ENCODE assay signal across 10 cellular contexts in genomic region chr5:173454381-173454763, GRCh38.
DNase-seq lines count a peak whose midpoint lies in the region; ATAC-seq and TF ChIP-seq lines count a peak whose summit lies in the region.
"Had no signal": no experiment of that assay in that cellular context is flagged by ENCODE, and none has a peak within 500 bp of the region (broad histone marks: within the 10 kb centered on the region; RNA-seq: fewer than 3 reads in every experiment).

No MANE protein-coding gene starts in this region.

- H3K4me3 Mint-ChIP-seq in CD8-positive, alpha-beta T cell: no peak overlapping the region
- H3K4me3 Mint-ChIP-seq: activated naive CD4-positive, alpha-beta T cell treated with anti-CD3 and anti-CD28 coated beads, Interleukin-2, amount 50 U/mL, for 24 hours; CD8-positive, alpha-beta memory T cell had no signal

- CTCF ChIA-PET in CD8-positive, alpha-beta T cell (lab: Charles Lee): no interaction called here

- 83 to 91% methylated on average over 1 to 3 of the region's 4 CpGs for WGBS in mesodermal cell (ENCODE audit: insufficient coverage in 2 of 2), 2 experiments

- peaks cover 3% of the 10 kb centered on the region for H3K9me3 Mint-ChIP-seq in CD8-positive, alpha-beta T cell
- H3K9me3 Mint-ChIP-seq: activated naive CD4-positive, alpha-beta T cell treated with anti-CD3 and anti-CD28 coated beads, Interleukin-2, amount 50 U/mL, for 24 hours had no signal

- ATAC-seq in GM21390 (IDR thresholded peaks at IDR 0.05; ENCODE audit: unreplicated experiment) (no peak), HG03139 (IDR thresholded peaks at IDR 0.05; ENCODE audit: unreplicated experiment) (no peak), HG02763 (IDR thresholded peaks at IDR 0.05; ENCODE audit: unreplicated experiment) (no peak)
- no peak for ATAC-seq in CD8-positive, alpha-beta T cell

- no peaks in the 10 kb centered on the region for H3K36me3 ChIP-seq in mesodermal cell (ENCODE audit: control insufficient read depth, insufficient read depth, low read length)
- H3K36me3 ChIP-seq in CD8-positive, alpha-beta T cell (ENCODE audit: insufficient read depth, low read length): no peaks in the 10 kb centered on the region

- H3K27ac ChIP-seq in C4-2B (peak overlapping the region; percentile 13; the same call in 1 of the 2 replicates), mesodermal cell (ENCODE audit: low read depth, low read length, severe bottlenecking) (peak overlapping the region; percentile 99)
- no peak overlapping the region for H3K27ac ChIP-seq in CD8-positive, alpha-beta T cell (ENCODE audit: low read depth, low read length)

- no peaks in the 10 kb centered on the region for H3K4me1 Mint-ChIP-seq in CD8-positive, alpha-beta T cell (ENCODE audit: low read depth)
- H3K4me1 Mint-ChIP-seq: activated naive CD4-positive, alpha-beta T cell treated with anti-CD3 and anti-CD28 coated beads, Interleukin-2, amount 50 U/mL, for 24 hours; CD8-positive, alpha-beta memory T cell had no signal

- H3K4me3 ChIP-seq in cardiac fibroblast (replicated peaks in 1 of 2; ENCODE audit: low read depth in 2 of 2, low read length in 2 of 2) (no peak overlapping the region), mesodermal cell (ENCODE audit: extremely low read depth, insufficient read depth, low read length, poor library complexity, severe bottlenecking) (no peak overlapping the region)
- H3K4me3 ChIP-seq in CD8-positive, alpha-beta T cell (ENCODE audit: low read depth, low read length): no peak overlapping the region

- peaks cover 41% of the 10 kb centered on the region for H3K4me1 ChIP-seq in mesodermal cell (ENCODE audit: control insufficient read depth, insufficient read depth, low read length, poor library complexity, severe bottlenecking)
- H3K4me1 ChIP-seq in CD8-positive, alpha-beta T cell (ENCODE audit: insufficient read depth, low read length): no peaks in the 10 kb centered on the region

- H3K27me3 Mint-ChIP-seq in CD8-positive, alpha-beta T cell (ENCODE audit: low read depth): peaks cover 5% of the 10 kb centered on the region
- H3K27me3 Mint-ChIP-seq: activated naive CD4-positive, alpha-beta T cell treated with anti-CD3 and anti-CD28 coated beads, Interleukin-2, amount 50 U/mL, for 24 hours had no signal

- TF ChIP-seq CTCF in C4-2B (conservative IDR thresholded peaks at IDR 0.05) (no peak), cardiac fibroblast (IDR thresholded peaks at IDR 0.05; ENCODE audit: low read depth, low read length) (no peak)
- no peak for TF ChIP-seq CTCF in CD8-positive, alpha-beta T cell (IDR thresholded peaks at IDR 0.05)

- no peaks in the 10 kb centered on the region for H3K27me3 ChIP-seq in CD8-positive, alpha-beta T cell (ENCODE audit: insufficient read depth, low read length)

- H3K9me3 ChIP-seq in mesodermal cell (ENCODE audit: control insufficient read depth, low read length): no peaks in the 10 kb centered on the region
- H3K9me3 ChIP-seq in CD8-positive, alpha-beta T cell (ENCODE audit: low read length): no peaks in the 10 kb centered on the region

- POLR2A ChIA-PET in CD8-positive, alpha-beta T cell (lab: Charles Lee): no interaction called here

- peak; percentile 28 for DNase-seq in MV-4-11 (lab: John Stamatoyannopoulos, UW)
- DNase-seq in cardiac fibroblast (ENCODE audit: low read depth in 2 of 2): peak; percentile 46 to 85
- DNase-seq in CD8-positive, alpha-beta T cell: no peak
- DNase-seq: CD8-positive, alpha-beta memory T cell had no signal

- intact Hi-C loops in CD8-positive, alpha-beta T cell (cut with DNase I, micrococcal nuclease): no loop called here

- H3K36me3 Mint-ChIP-seq in CD8-positive, alpha-beta T cell: no peaks in the 10 kb centered on the region
- H3K36me3 Mint-ChIP-seq: activated naive CD4-positive, alpha-beta T cell treated with anti-CD3 and anti-CD28 coated beads, Interleukin-2, amount 50 U/mL, for 24 hours; CD8-positive, alpha-beta memory T cell had no signal

- H3K27ac Mint-ChIP-seq in CD8-positive, alpha-beta T cell: no peak overlapping the region
- H3K27ac Mint-ChIP-seq: activated naive CD4-positive, alpha-beta T cell treated with anti-CD3 and anti-CD28 coated beads, Interleukin-2, amount 50 U/mL, for 24 hours; CD8-positive, alpha-beta memory T cell had no signal

Comparison
In these comparisons a context has a peak if more than half of its experiments do, and no peak if none do; other contexts are left out.
1. DNase-seq: peak in MV-4-11 (single experiment) and cardiac fibroblast (2 of 2); none in CD8-positive, alpha-beta T cell (0 of 7).